1 cellular context compared by ENCODE assay signal in genomic region chr12:108525681-108526080, GRCh38.
TF ChIP-seq lines count a peak whose summit lies in the region.

No MANE protein-coding gene starts in this region.

TF ChIP-seq in IMR-90, 13 proteins besides CTCF, POLR2A, EP300 and RAD21 (continued from another document):
- TF ChIP-seq FOS (IDR thresholded peaks at IDR 0.05; ENCODE audit: low read depth, low read length) (0 out of 2 replicates have a peak, but pooled peaks have one; percentile 32), BHLHE40 (IDR thresholded peaks at IDR 0.05; ENCODE audit: low read depth, low read length) (0 out of 2 replicates have a peak, but pooled peaks have one; percentile 3), MAFK (IDR thresholded peaks at IDR 0.05; ENCODE audit: low read depth, low read length) (peak; percentile 19; the same call in 1 of the 2 replicates), MXI1 (IDR thresholded peaks at IDR 0.05; ENCODE audit: borderline replicate concordance, low read depth, low read length) (0 out of 2 replicates have a peak, but pooled peaks have one; percentile 8)
